7 cellular contexts compared by ENCODE assay signal in genomic region chr18:49812321-49813070, GRCh38. TPM values are rescaled to one million over a fixed set of nuclear protein-coding genes. Genes with fewer than 3 reads are reported as not detected.
DNase-seq lines count a peak whose midpoint lies in the region; ATAC-seq and TF ChIP-seq lines count a peak whose summit lies in the region.

No MANE protein-coding gene starts in this region.

- no peak for ATAC-seq in HG03460 (IDR thresholded peaks at IDR 0.05; ENCODE audit: unreplicated experiment)

- TF ChIP-seq CTCF in GM12865 (IDR thresholded peaks at IDR 0.05; ENCODE audit: insufficient read depth, low read depth, low read length, missing control alignments), result no peak

- DNase-seq in GM12865 (ENCODE audit: low read depth) (no peak), NCI-H526 treated with DMSO at 0.1 percent for 48 hours (lab: John Stamatoyannopoulos, UW) (peak; percentile 47), myocyte (ENCODE audit: low read depth) (peak; percentile 29), DMS114 treated with DMSO at 0.1 percent for 48 hours (lab: John Stamatoyannopoulos, UW; ENCODE audit: unreplicated experiment) (no peak)
- DNase-seq in stimulated activated naive CD4-positive, alpha-beta T cell treated with Interleukin-2 at 50 U/mL for 16 hours (lab: John Stamatoyannopoulos, UW), result no peak

- peak overlapping the region; percentile 98 for H3K4me3 ChIP-seq in GM12865 (ENCODE audit: low read depth, low read length)

- H3K27ac ChIP-seq in cingulate gyrus (ENCODE audit: low read depth, low read length), result peak overlapping the region; percentile 96

RNA-seq across cellular contexts. Expression of gene ACAA2, which starts 0.8 kb away (rescaled TPM):
- 121 and 137 TPM in 2 replicates for total RNA-seq in myocyte
- polyA plus RNA-seq in myocyte (2012), result 87.1 TPM

Comparison
In these comparisons a context has a peak if more than half of its experiments do, and no peak if none do; other contexts are left out.
1. DNase-seq: peak in NCI-H526 treated with DMSO at 0.1 percent for 48 hours (single experiment) and myocyte (single experiment); none in GM12865 (single experiment), DMS114 treated with DMSO at 0.1 percent for 48 hours (single experiment) and stimulated activated naive CD4-positive, alpha-beta T cell treated with Interleukin-2 at 50 U/mL for 16 hours (single experiment).